ENCODE assay signal across 10 cellular contexts in the genomic region with DNA sequence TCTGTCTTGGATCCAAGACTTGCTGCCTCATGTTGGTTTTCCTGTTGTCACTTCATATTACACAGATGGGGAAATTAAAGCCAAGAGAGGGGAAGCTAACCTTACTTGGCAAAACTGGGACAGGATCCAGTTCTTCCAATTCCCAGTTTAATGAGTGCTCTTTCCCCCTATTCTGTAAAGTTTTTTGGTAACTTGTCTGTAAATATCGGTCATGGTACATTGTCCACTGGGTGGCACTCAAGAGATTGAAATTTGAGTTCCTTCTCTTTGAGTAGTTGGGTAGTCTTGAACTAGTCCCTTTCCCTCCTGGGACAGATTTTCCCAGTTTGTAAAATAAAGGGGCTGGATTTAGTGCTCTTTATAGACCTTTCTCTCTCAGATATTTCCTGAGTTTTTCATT. TPM values are rescaled to one million over a fixed set of nuclear protein-coding genes. Genes with fewer than 3 reads are reported as not detected.
DNase-seq lines count a peak whose midpoint lies in the region; ATAC-seq and TF ChIP-seq lines count a peak whose summit lies in the region.
"Had no signal": no experiment of that assay in that cellular context is flagged by ENCODE, and none has a peak within 500 bp of the region (broad histone marks: within the 10 kb centered on the region; RNA-seq: fewer than 3 reads in every experiment).

No MANE protein-coding gene starts in this region.

- H3K4me1 ChIP-seq in Panc1 (ENCODE audit: control insufficient read depth, insufficient read depth, low read length) = no peaks in the 10 kb centered on the region
- H3K4me1 ChIP-seq in sigmoid colon = peaks cover 0 to 5% (median 2%) of the 10 kb centered on the region in 4 donors

- TF ChIP-seq EP300 in sigmoid colon (IDR thresholded peaks at IDR 0.05) = no peak

- BruUV-seq in Panc1 (replicated peaks; lab: Mats Ljungman, UMichigan) = no TSS peak

- peak; percentile 74; the same call in 1 of the 2 replicates for ATAC-seq in Panc1
- ATAC-seq in GM21447 (IDR thresholded peaks at IDR 0.05; ENCODE audit: unreplicated experiment) = no peak

- no peak overlapping the region for H3K4me3 ChIP-seq in Panc1 (ENCODE audit: low read depth in 2 of 2, low read length in 2 of 2)
- no peak overlapping the region for H3K4me3 ChIP-seq in sigmoid colon

- TF ChIP-seq CTCF in GM20000 (IDR thresholded peaks at IDR 0.05; ENCODE audit: extremely low read depth, missing control alignments) (no peak), Panc1 (IDR thresholded peaks at IDR 0.05) (peak; percentile 65), sigmoid colon (IDR thresholded peaks at IDR 0.05) (peak in 3 of 4 experiments; percentile 5 to 38 (median 28))

- WGBS in sigmoid colon, 2 donors = 3 to 23% methylated on average over 1 of the region's 1 CpG

- H3K27me3 ChIP-seq in Panc1 (ENCODE audit: control insufficient read depth, insufficient read depth, low read length) = no peaks in the 10 kb centered on the region
- no peaks in the 10 kb centered on the region for H3K27me3 ChIP-seq in sigmoid colon

- intact Hi-C loops in Panc1 (cut with micrococcal nuclease; ENCODE audit: unreplicated experiment) = no loop called here
- intact Hi-C loops in sigmoid colon (cut with DNase I) = loop anchor here (10.0 kb wide), 2 partner anchors 534 to 614 kb away; partner anchors contain the start of gene MTM1

- H3K27ac ChIP-seq in Panc1 (ENCODE audit: low read length) (no peak overlapping the region), sigmoid colon (peak overlapping the region in 2 of 4 donors; percentile 5 to 47)

- H3K36me3 ChIP-seq in Panc1 (ENCODE audit: control insufficient read depth, insufficient read depth, low read length) (no peaks in the 10 kb centered on the region; the same call in 1 of the 2 replicates), sigmoid colon (peaks cover 0 to under 1% (median 0%) of the 10 kb centered on the region in 4 donors)

- in situ Hi-C loops in Panc1 (cut with HindIII; ENCODE audit: low pct_unique_long_range_greater_than_20kb, low sequenced_read_pairs) = no loop called here

- POLR2A ChIA-PET in Panc1 (lab: Charles Lee) = no interaction called here

- DNase-seq in Ammon's horn (ENCODE audit: low spot score) (peak; percentile 25), GM20000 (ENCODE audit: low spot score) (peak; percentile 3), Panc1 (ENCODE audit: low read depth, low spot score) (no peak), fibroblast of peridontal ligament (ENCODE audit: extremely low read depth) (peak; percentile 77), sigmoid colon (no peak), cortex of kidney (lab: John Stamatoyannopoulos, UW) (no peak), T1000 (lab: John Stamatoyannopoulos, UW) (no peak)

- TF ChIP-seq POLR2A in sigmoid colon (IDR thresholded peaks at IDR 0.05) = no peak

- H3K9me3 ChIP-seq in Panc1 (ENCODE audit: control insufficient read depth, insufficient read depth, low read depth, low read length) = no peaks in the 10 kb centered on the region
- H3K9me3 ChIP-seq in sigmoid colon = no peaks in the 10 kb centered on the region

- CTCF ChIA-PET in Panc1 (lab: Charles Lee) = interaction anchor here (1.0 kb wide), 1 partner anchor 413 kb away, joined by 3 read pairs; no protein-coding TSS in a partner anchor

RNA-seq across cellular contexts. Expression of gene EOLA2, which starts 12.4 kb away (rescaled TPM):
- total RNA-seq in Panc1 (2021; ENCODE audit: unreplicated experiment) (75.0 TPM), sigmoid colon (10 to 100 TPM; 17.8 to 20.1 (median 18.8) TPM)
- polyA plus RNA-seq in Panc1 (2012; ENCODE audit: insufficient read length) = 67.9 TPM
- 10 to 100 TPM; 23.4 to 34.9 (median 29.5) TPM for polyA plus RNA-seq in sigmoid colon

RNA-seq across cellular contexts. Expression of gene HSFX4, which starts 21.3 kb away (rescaled TPM):
- total RNA-seq in Panc1 (2021; ENCODE audit: unreplicated experiment) = not detected
- not detected for polyA plus RNA-seq in Panc1 (2012; ENCODE audit: insufficient read length)
- total RNA-seq in sigmoid colon = not detected
- polyA plus RNA-seq in sigmoid colon = not detected
- total RNA-seq: glomerular endothelial cell, subcutaneous adipose tissue had no signal

Comparison
In these comparisons a context has a peak if more than half of its experiments do, and no peak if none do; other contexts are left out.
1. DNase-seq: peak in Ammon's horn (single experiment), GM20000 (single experiment) and fibroblast of peridontal ligament (single experiment); none in Panc1 (single experiment), sigmoid colon (single experiment), cortex of kidney (single experiment) and T1000 (single experiment).